Comparison of ENCODE assay signal across 8 cellular contexts in genomic region chr19:55605207-55605636, GRCh38. TPM values are rescaled to one million over a fixed set of nuclear protein-coding genes. Genes with fewer than 3 reads are reported as not detected.
DNase-seq lines count a peak whose midpoint lies in the region; ATAC-seq and TF ChIP-seq lines count a peak whose summit lies in the region.

No MANE protein-coding gene starts in this region.

- intact Hi-C loops in adrenal gland (cut with DNase I) (no loop called here), left ventricle myocardium inferior (cut with micrococcal nuclease) (loop anchor here (5.0 kb wide), 1 partner anchor 88 kb away; no protein-coding TSS in a partner anchor), prostate gland (cut with DNase I) (loop anchor here (5.0 to 10.0 kb wide), 2 partner anchors 88 to 490 kb away; partner anchors contain the start of gene PPP1R12C)

- no peaks in the 10 kb centered on the region for H3K27me3 ChIP-seq in adrenal gland
- no peaks in the 10 kb centered on the region for H3K27me3 ChIP-seq in left ventricle myocardium inferior (ENCODE audit: low read depth)
- H3K27me3 ChIP-seq in prostate gland (replicated peaks; ENCODE audit: insufficient read depth): no peaks in the 10 kb centered on the region

- DNase-seq in GM13977 (ENCODE audit: low spot score): peak; percentile 98
- DNase-seq in NCI-H146 treated with DMSO at 0.1 percent for 48 hours (lab: John Stamatoyannopoulos, UW; ENCODE audit: unreplicated experiment): peak; percentile 96
- DNase-seq in T-cell: peak; percentile 90 to 98 (median 96)
- peak; percentile 97 to 98 (median 98) for DNase-seq in adrenal gland
- DNase-seq in left ventricle myocardium inferior: peak; percentile 97
- DNase-seq in prostate gland (ENCODE audit: low spot score): peak; percentile 97
- peak; percentile 98 for DNase-seq in ureter (ENCODE audit: low spot score)

- ATAC-seq in HG02884 (IDR thresholded peaks at IDR 0.05; ENCODE audit: unreplicated experiment) (peak; percentile 55), T-cell (replicated peaks in 1 of 4) (peak; percentile 72 to 80 (median 77))

- H3K4me1 ChIP-seq in adrenal gland (replicated peaks in 1 of 2): peaks cover 13 to 27% of the 10 kb centered on the region in 2 donors
- peaks cover 58% of the 10 kb centered on the region for H3K4me1 ChIP-seq in left ventricle myocardium inferior
- H3K4me1 ChIP-seq in prostate gland (replicated peaks): peaks cover 10% of the 10 kb centered on the region

- peak overlapping the region; percentile 78 to 86 (median 83) for H3K4me3 Mint-ChIP-seq in T-cell

- CTCF ChIA-PET in T-cell (lab: Charles Lee): interaction anchor here in 1 of 2 donors (0.6 to 2.9 kb wide), 8 partner anchors 18 to 144 kb away, joined by 3 to 42 read pairs (median 4); partner anchors contain the start of genes ISOC2 and ZNF784

- 0% methylated on average over 16 to 43 of the region's 43 CpGs for WGBS in adrenal gland, 4 donors
- under 1% methylated on average over 39 of the region's 43 CpGs for WGBS in prostate gland

- no peak for TF ChIP-seq CTCF in GM13977 (IDR thresholded peaks at IDR 0.05; ENCODE audit: extremely low read depth, insufficient read depth, missing control alignments)
- no peak for TF ChIP-seq CTCF in adrenal gland (IDR thresholded peaks at IDR 0.05)
- TF ChIP-seq CTCF in left ventricle myocardium inferior (IDR thresholded peaks at IDR 0.05; ENCODE audit: borderline replicate concordance): no peak
- TF ChIP-seq CTCF in prostate gland (IDR thresholded peaks at IDR 0.05): no peak

- H3K36me3 ChIP-seq in adrenal gland (replicated peaks in 1 of 2) (no peaks in the 10 kb centered on the region), left ventricle myocardium inferior (peaks cover 14% of the 10 kb centered on the region), prostate gland (no peaks in the 10 kb centered on the region)

- peaks cover 58 to 73% (median 61%) of the 10 kb centered on the region in 3 donors for H3K4me1 Mint-ChIP-seq in T-cell

- POLR2A ChIA-PET in T-cell (lab: Charles Lee): interaction anchor here (0.5 to 0.7 kb wide), 2 partner anchors 19 to 59 kb away, joined by 3 to 4 read pairs; partner anchors contain the start of gene ZNF784 (in 1 of the 2)

- H3K27ac ChIP-seq in adrenal gland (peak overlapping the region; percentile 79 to 94 (median 91)), left ventricle myocardium inferior (replicated peaks) (peak overlapping the region; percentile 98), prostate gland (peak overlapping the region; percentile 85 to 95)

- H3K27me3 Mint-ChIP-seq in T-cell: no peaks in the 10 kb centered on the region

- H3K9me3 ChIP-seq in adrenal gland (replicated peaks in 1 of 3): no peaks in the 10 kb centered on the region
- H3K9me3 ChIP-seq in left ventricle myocardium inferior (replicated peaks): no peaks in the 10 kb centered on the region
- H3K9me3 ChIP-seq in prostate gland: no peaks in the 10 kb centered on the region

- H3K9me3 Mint-ChIP-seq in T-cell: no peaks in the 10 kb centered on the region

- peaks cover 16% of the 10 kb centered on the region for H3K36me3 Mint-ChIP-seq in T-cell

- peak overlapping the region in 3 of 4 donors; percentile 62 to 91 (median 71) for H3K4me3 ChIP-seq in adrenal gland
- peak overlapping the region; percentile 89 for H3K4me3 ChIP-seq in left ventricle myocardium inferior
- H3K4me3 ChIP-seq in prostate gland: peak overlapping the region; percentile 84 to 99

- H3K27ac Mint-ChIP-seq in T-cell: peak overlapping the region; percentile 88 to 91

- in situ Hi-C loops in GM13977 (cut with MboI; ENCODE audit: low pct_unique_long_range_greater_than_20kb, low sequenced_read_pairs, unreplicated experiment): loop anchor here (25.0 kb wide), 1 partner anchor 1143 kb away; the partner anchor contains the start of genes CDC42EP5 and LENG9

- TF ChIP-seq POLR2A in adrenal gland (IDR thresholded peaks at IDR 0.05) (peak in 1 of 2 donors; percentile 26), prostate gland (IDR thresholded peaks at IDR 0.05) (peak; percentile 29)

RNA-seq across cellular contexts. Expression of gene ZNF865, which starts 0.2 kb away (rescaled TPM):
- 10 to 100 TPM; 16.3 to 29.4 (median 27.3) TPM for total RNA-seq in T-cell
- total RNA-seq in adrenal gland: 10 to 100 TPM in 5 of 8 donors, 1 to 10 TPM in 3; 5.3 to 19.6 (median 10.6) TPM
- polyA plus RNA-seq in adrenal gland: 10 to 100 TPM in 2 of 3 donors, 1 to 10 TPM in 1; 2.0 to 24.7 (median 11.7) TPM
- 17.0 TPM for total RNA-seq in left ventricle myocardium inferior
- 10 to 100 TPM; 18.4 to 21.0 TPM for total RNA-seq in prostate gland
- 13.6 TPM for total RNA-seq in ureter

RNA-seq across cellular contexts. Expression of gene ZNF524, which starts 5.1 kb away (rescaled TPM):
- 10 to 100 TPM; 14.9 to 42.2 (median 33.4) TPM for total RNA-seq in T-cell
- 10 to 100 TPM; 14.1 to 83.7 (median 28.3) TPM for total RNA-seq in adrenal gland
- polyA plus RNA-seq in adrenal gland: 10 to 100 TPM in 2 of 3 donors, under 1 TPM in 1; 0.93 to 57.6 (median 57.1) TPM
- 15.6 TPM for total RNA-seq in left ventricle myocardium inferior
- total RNA-seq in prostate gland: 10 to 100 TPM; 30.2 to 54.8 TPM
- 13.0 TPM for total RNA-seq in ureter

RNA-seq across cellular contexts. Expression of gene FIZ1, which starts 5.9 kb away (rescaled TPM):
- total RNA-seq in T-cell (10 to 100 TPM in 4 of 5 donors, 1 to 10 TPM in 1; 9.8 to 27.7 (median 19.0) TPM), adrenal gland (10 to 100 TPM in 4 of 8 donors, 1 to 10 TPM in 4; 5.7 to 19.7 (median 10.4) TPM), left ventricle myocardium inferior (16.0 TPM), prostate gland (10 to 100 TPM; 14.8 to 16.4 TPM), ureter (18.4 TPM)
- 10 to 100 TPM in 2 of 3 donors, 1 to 10 TPM in 1; 6.3 to 19.6 (median 15.2) TPM for polyA plus RNA-seq in adrenal gland

RNA-seq across cellular contexts. Expression of gene ZNF784, which starts 19.1 kb away (rescaled TPM):
- total RNA-seq in T-cell (10 to 100 TPM in 2 of 5 donors, 1 to 10 TPM in 3; 7.2 to 13.3 (median 8.2) TPM), adrenal gland (10 to 100 TPM in 3 of 8 donors, 1 to 10 TPM in 5; 8.3 to 16.3 (median 9.8) TPM), left ventricle myocardium inferior (13.2 TPM), prostate gland (10 to 100 TPM in 1 of 2 donors, 1 to 10 TPM in 1; 8.9 to 17.2 TPM), ureter (9.5 TPM)
- 10 to 100 TPM in 1 of 3 donors, 1 to 10 TPM in 2; 3.5 to 13.6 (median 8.3) TPM for polyA plus RNA-seq in adrenal gland

RNA-seq across cellular contexts. Expression of gene ZNF579, which starts 24.6 kb away (rescaled TPM):
- total RNA-seq in T-cell: 10 to 100 TPM in 3 of 5 donors, 1 to 10 TPM in 2; 5.4 to 13.3 (median 10.0) TPM
- total RNA-seq in adrenal gland: 10 to 100 TPM in 2 of 8 donors, 1 to 10 TPM in 6; 3.5 to 15.8 (median 8.4) TPM
- polyA plus RNA-seq in adrenal gland: 10 to 100 TPM in 2 of 3 donors, 1 to 10 TPM in 1; 2.8 to 27.1 (median 12.2) TPM
- 11.5 TPM for total RNA-seq in left ventricle myocardium inferior
- total RNA-seq in prostate gland: 10 to 100 TPM in 1 of 2 donors, 1 to 10 TPM in 1; 8.7 to 10.8 TPM
- 14.0 TPM for total RNA-seq in ureter

Comparison
In these comparisons a context has a peak if more than half of its experiments do, and no peak if none do; other contexts are left out.
1. Peak in every context shown above with its lines: DNase-seq, ATAC-seq, H3K4me3 ChIP-seq and H3K27ac ChIP-seq.
2. intact Hi-C loops: an anchor here in left ventricle myocardium inferior (5.0 kb wide) and prostate gland (5.0 to 10.0 kb wide); none called in adrenal gland.